Comparison of ENCODE assay signal across 29 cellular contexts in genomic region chr18:24504401-24504800, GRCh38. TPM values are rescaled to one million over a fixed set of nuclear protein-coding genes. Genes with fewer than 3 reads are reported as not detected.
"Had no signal": no experiment of that assay in that cellular context is flagged by ENCODE, and none has a peak within 500 bp of the region (broad histone marks: within the 10 kb centered on the region; RNA-seq: fewer than 3 reads in every experiment).

No MANE protein-coding gene starts in this region.

- H3K36me3 ChIP-seq: ovary, right lobe of liver, sigmoid colon, stomach, thoracic aorta, thyroid gland, tibial nerve, upper lobe of left lung, vagina had no signal

- H3K4me3 Mint-ChIP-seq: natural killer cell; nephron; stimulated activated effector memory CD8-positive, alpha-beta T cell treated with anti-CD3 and anti-CD28 coated beads, Interleukin-12 subunit alpha, Interleukin-12 subunit beta, amount 100 ng/mL, for 72 hours; stimulated activated naive B cell treated with anti-CD40 and anti-IgM and Interleukin-4, amounts not matched to agents 10 μg/mL and 1 μg/mL and 100 μg/mL, for 72 hours; stimulated activated naive CD8-positive, alpha-beta T cell treated with anti-CD3 and anti-CD28 coated beads, Interleukin-15, Interleukin-2, amounts not matched to agents 100 ng/mL and 50 ng/mL, for 24 hours had no signal

- H3K9me3 ChIP-seq: ovary, psoas muscle, right lobe of liver, sigmoid colon, stomach, thoracic aorta, thyroid gland, tibial nerve, upper lobe of left lung, vagina had no signal

- H3K79me2 ChIP-seq: parathyroid adenoma had no signal

- H3K27me3 ChIP-seq: ovary, right lobe of liver, sigmoid colon, stomach, thyroid gland, tibial nerve, upper lobe of left lung, vagina had no signal

- H3K27me3 Mint-ChIP-seq: progenitor cell of endocrine pancreas; stimulated activated naive CD8-positive, alpha-beta T cell treated with anti-CD3 and anti-CD28 coated beads, Interleukin-15, Interleukin-2, amounts not matched to agents 100 ng/mL and 50 ng/mL, for 24 hours had no signal

- DNase-seq: natural killer cell; occipital lobe; ovary; psoas muscle; right cardiac atrium; right lobe of liver; sigmoid colon; small intestine; stimulated activated CD4-positive, alpha-beta T cell treated with anti-CD3 and anti-CD28 coated beads, Interleukin-15, amount 100 ng/mL, for 24 hours; stimulated activated CD4-positive, alpha-beta T cell treated with anti-CD3 and anti-CD28 coated beads, Interleukin-2, amount 100 ng/mL, for 24 hours; stimulated activated CD4-positive, alpha-beta T cell treated with anti-CD3 and anti-CD28 coated beads, Interleukin-2, amount 100 ng/mL, for 48 hours; stimulated activated CD4-positive, alpha-beta T cell treated with anti-CD3 and anti-CD28 coated beads, Interleukin-4, amount 100 ng/mL, for 24 hours; stimulated activated naive B cell treated with anti-CD40 and anti-IgM and Interleukin-4, amounts not matched to agents 10 μg/mL and 1 μg/mL and 100 μg/mL, for 72 hours; stimulated activated naive CD4-positive, alpha-beta T cell treated with Interleukin-2 at 50 U/mL for 16 hours; stomach; thyroid gland; upper lobe of left lung had no signal

- H3K9ac ChIP-seq: parathyroid adenoma had no signal

- ATAC-seq: natural killer cell; psoas muscle; right cardiac atrium; right lobe of liver; stimulated activated effector memory CD8-positive, alpha-beta T cell treated with anti-CD3 and anti-CD28 coated beads, Interleukin-12 subunit alpha, Interleukin-12 subunit beta, amount 100 ng/mL, for 72 hours; stimulated activated naive B cell treated with anti-CD40 and anti-IgM and Interleukin-4, amounts not matched to agents 10 μg/mL and 1 μg/mL and 100 μg/mL, for 72 hours had no signal

- H3K36me3 Mint-ChIP-seq: natural killer cell; stimulated activated effector memory CD8-positive, alpha-beta T cell treated with anti-CD3 and anti-CD28 coated beads, Interleukin-12 subunit alpha, Interleukin-12 subunit beta, amount 100 ng/mL, for 72 hours; stimulated activated naive B cell treated with anti-CD40 and anti-IgM and Interleukin-4, amounts not matched to agents 10 μg/mL and 1 μg/mL and 100 μg/mL, for 72 hours had no signal

- H3K4me3 ChIP-seq: ovary, psoas muscle, right lobe of liver, sigmoid colon, stomach, thoracic aorta, thyroid gland, tibial nerve, upper lobe of left lung, vagina had no signal

- H2AFZ ChIP-seq: parathyroid adenoma had no signal

- H3K4me1 ChIP-seq: parathyroid adenoma, psoas muscle, right lobe of liver, sigmoid colon, stomach, thyroid gland, tibial nerve, upper lobe of left lung, vagina had no signal

- H3K27ac Mint-ChIP-seq: natural killer cell; nephron; progenitor cell of endocrine pancreas; stimulated activated effector memory CD8-positive, alpha-beta T cell treated with anti-CD3 and anti-CD28 coated beads, Interleukin-12 subunit alpha, Interleukin-12 subunit beta, amount 100 ng/mL, for 72 hours; stimulated activated naive B cell treated with anti-CD40 and anti-IgM and Interleukin-4, amounts not matched to agents 10 μg/mL and 1 μg/mL and 100 μg/mL, for 72 hours; stimulated activated naive CD8-positive, alpha-beta T cell treated with anti-CD3 and anti-CD28 coated beads, Interleukin-15, Interleukin-2, amounts not matched to agents 100 ng/mL and 50 ng/mL, for 24 hours had no signal

- H3K27ac ChIP-seq: ovary, parathyroid adenoma, psoas muscle, right lobe of liver, sigmoid colon, stomach, thoracic aorta, thyroid gland, tibial nerve, upper lobe of left lung, vagina had no signal

- H3K9me3 Mint-ChIP-seq: natural killer cell; nephron; stimulated activated effector memory CD8-positive, alpha-beta T cell treated with anti-CD3 and anti-CD28 coated beads, Interleukin-12 subunit alpha, Interleukin-12 subunit beta, amount 100 ng/mL, for 72 hours; stimulated activated naive CD8-positive, alpha-beta T cell treated with anti-CD3 and anti-CD28 coated beads, Interleukin-15, Interleukin-2, amounts not matched to agents 100 ng/mL and 50 ng/mL, for 24 hours had no signal

- H3K4me1 Mint-ChIP-seq: natural killer cell, nephron had no signal

RNA-seq across cellular contexts. Expression of gene HRH4, which starts 44.0 kb away (rescaled TPM):
- total RNA-seq: occipital lobe, ovary, progenitor cell of endocrine pancreas, right cardiac atrium, skeletal muscle tissue, temporal lobe, thyroid gland, ureter, vagina had no signal
- polyA plus RNA-seq: neural cell, right cardiac atrium, small intestine had no signal
